1 cellular context compared by ENCODE assay signal in genomic region chr1:47374501-47374900, GRCh38.
TF ChIP-seq lines count a peak whose summit lies in the region.

No MANE protein-coding gene starts in this region.

TF ChIP-seq in K562, 482 proteins besides CTCF, POLR2A, EP300 and RAD21:
- 0 out of 2 replicates have a peak, but pooled peaks have one; percentile 19 for TF ChIP-seq MYBL2 (IDR thresholded peaks at IDR 0.05; ENCODE audit: low read depth)
- no peak for TF ChIP-seq MYBL2 (CRISPR knock-in tag; IDR thresholded peaks at IDR 0.05; ENCODE audit: borderline replicate concordance)
- no peak for TF ChIP-seq RBM14 (IDR thresholded peaks at IDR 0.05; ENCODE audit: borderline replicate concordance, insufficient read depth, low read depth, low read length)
TF ChIP-seq in K562: peak in this region for 1.
